ENCODE assay signal across 1 cellular context in the genomic region with DNA sequence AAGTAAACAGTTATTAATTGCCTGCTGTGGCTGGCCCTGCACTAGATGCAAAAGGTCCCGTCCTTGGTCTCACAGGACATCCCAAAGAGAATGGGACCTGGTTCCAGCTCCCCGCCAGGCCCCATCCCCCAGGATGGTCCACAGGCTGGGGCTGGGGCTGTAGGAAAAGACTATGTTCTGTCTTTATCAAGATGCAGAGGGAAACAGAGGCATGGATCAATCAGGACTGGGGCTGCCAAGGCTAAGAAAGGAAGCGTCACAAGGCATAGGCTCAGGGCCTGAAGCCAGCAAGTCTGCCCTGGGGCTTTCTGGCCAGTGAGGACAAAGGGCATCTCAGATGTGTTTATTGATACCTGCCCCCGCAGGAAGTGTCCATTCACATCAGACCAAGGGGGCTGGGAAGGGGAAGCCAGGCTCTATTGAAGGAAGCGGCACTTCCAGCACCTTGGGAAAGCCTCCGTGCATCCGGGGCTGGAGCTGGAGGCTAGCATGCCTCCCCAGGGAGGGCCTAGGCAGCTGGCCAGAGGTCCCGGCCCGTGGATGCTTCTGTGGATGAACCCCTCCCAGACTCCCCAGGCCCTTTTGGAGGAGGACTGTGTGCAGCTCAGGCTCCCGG.
TF ChIP-seq lines count a peak whose summit lies in the region.

No MANE protein-coding gene starts in this region.

TF ChIP-seq in endothelial cell of umbilical vein, 7 proteins besides CTCF, POLR2A, EP300 and RAD21 (continued from another document):
- TF ChIP-seq MAX (IDR thresholded peaks at IDR 0.05; ENCODE audit: insufficient read depth, insufficient read length) = no peak
- peak; percentile 67 for TF ChIP-seq GATA2 (IDR thresholded peaks at IDR 0.05; ENCODE audit: insufficient read depth, insufficient read length, low read depth, low read length)
- no peak for TF ChIP-seq FOS (IDR thresholded peaks at IDR 0.05; ENCODE audit: borderline replicate concordance, insufficient read depth, low read length)
